Comparison of ENCODE assay signal across 8 cellular contexts in genomic region chrX:15334561-15334960, GRCh38.
DNase-seq lines count a peak whose midpoint lies in the region; ATAC-seq and TF ChIP-seq lines count a peak whose summit lies in the region.

No MANE protein-coding gene starts in this region.

- H3K4me3 ChIP-seq in Loucy (ENCODE audit: low read length, poor library complexity, severe bottlenecking) (peak overlapping the region; percentile 92), mucosa of rectum (ENCODE audit: low read length in 2 of 2) (peak overlapping the region; percentile 72 to 81)

- H3K27ac ChIP-seq in mucosa of rectum (ENCODE audit: low read depth in 2 of 2, low read length in 2 of 2), result peak overlapping the region; percentile 78 to 85

- peak; percentile 1 for DNase-seq in DMS53 treated with DMSO at 0.1 percent for 48 hours (lab: John Stamatoyannopoulos, UW; ENCODE audit: unreplicated experiment)
- no peak for DNase-seq in central memory CD8-positive, alpha-beta T cell (ENCODE audit: low spot score in 2 of 2)
- no peak for DNase-seq in T1000 (lab: John Stamatoyannopoulos, UW)

- ATAC-seq in central memory CD8-positive, alpha-beta T cell (replicated peaks; ENCODE audit: extremely low read depth, poor library complexity, severe bottlenecking), result peak; percentile 12
- ATAC-seq in HG03108 (IDR thresholded peaks at IDR 0.05; ENCODE audit: unreplicated experiment) (no peak), GM19035 (IDR thresholded peaks at IDR 0.05; ENCODE audit: unreplicated experiment) (no peak), GM21423 (IDR thresholded peaks at IDR 0.05; ENCODE audit: unreplicated experiment) (no peak)

- H3K9me3 Mint-ChIP-seq in central memory CD8-positive, alpha-beta T cell, result no peaks in the 10 kb centered on the region

- H4K20me1 ChIP-seq in Loucy (ENCODE audit: insufficient read depth, low read length, poor library complexity, severe bottlenecking), result peaks cover 5% of the 10 kb centered on the region

- H3K27ac Mint-ChIP-seq in central memory CD8-positive, alpha-beta T cell (ENCODE audit: low read depth), result peak overlapping the region; percentile 86

- no peak for TF ChIP-seq CTCF in Loucy (conservative IDR thresholded peaks at IDR 0.05; ENCODE audit: low read length)

- peaks cover 18% of the 10 kb centered on the region for H3K36me3 Mint-ChIP-seq in central memory CD8-positive, alpha-beta T cell (ENCODE audit: insufficient read depth)

- peak overlapping the region; percentile 87 for H3K4me3 Mint-ChIP-seq in central memory CD8-positive, alpha-beta T cell

- H3K79me2 ChIP-seq in Loucy (ENCODE audit: insufficient read depth, low read length), result peaks cover 31% of the 10 kb centered on the region

- H3K4me1 Mint-ChIP-seq in central memory CD8-positive, alpha-beta T cell, result peaks cover 13% of the 10 kb centered on the region

- peak overlapping the region; percentile 75; the same call in 1 of the 2 replicates for H2AFZ ChIP-seq in Loucy (ENCODE audit: low read length)

- H3K36me3 ChIP-seq in Loucy (ENCODE audit: insufficient read depth, low read length) (peaks cover 10% of the 10 kb centered on the region; the same call in 1 of the 2 replicates), mucosa of rectum (ENCODE audit: control insufficient read depth in 2 of 2, insufficient read depth in 2 of 2, low read length in 2 of 2) (peaks cover 2 to 5% of the 10 kb centered on the region in 2 donors)

- H3K4me2 ChIP-seq in Loucy (ENCODE audit: low read depth, low read length, poor library complexity, severe bottlenecking), result peak overlapping the region; percentile 85

- peaks cover 12% of the 10 kb centered on the region for H3K27me3 Mint-ChIP-seq in central memory CD8-positive, alpha-beta T cell

- H3K9ac ChIP-seq in Loucy (ENCODE audit: low read depth, low read length, poor library complexity, severe bottlenecking) (peak overlapping the region; percentile 89), mucosa of rectum (ENCODE audit: low read depth in 1 of 2, low read length in 2 of 2) (peak overlapping the region; percentile 82 to 91)

- H3K4me1 ChIP-seq in Loucy (ENCODE audit: insufficient read depth, low read length, poor library complexity, severe bottlenecking) (peaks cover 9% of the 10 kb centered on the region), mucosa of rectum (ENCODE audit: control insufficient read depth in 2 of 2, insufficient read depth in 2 of 2, low read length in 2 of 2) (peaks cover 0 to 4% of the 10 kb centered on the region in 2 donors)

- H3F3A ChIP-seq in Loucy (ENCODE audit: low read depth), result no peaks in the 10 kb centered on the region

- H3K9me3 ChIP-seq in Loucy (ENCODE audit: insufficient read depth, low read depth, low read length), result no peaks in the 10 kb centered on the region
- H3K9me3 ChIP-seq in mucosa of rectum (ENCODE audit: control insufficient read depth in 2 of 2, low read length in 2 of 2), result no peaks in the 10 kb centered on the region

- H3K27me3 ChIP-seq in Loucy (ENCODE audit: insufficient read depth, low read length, poor library complexity, severe bottlenecking), result no peaks in the 10 kb centered on the region
- H3K27me3 ChIP-seq in mucosa of rectum (ENCODE audit: control insufficient read depth in 2 of 2, insufficient read depth in 2 of 2, low read length in 2 of 2), result peaks cover 14 to 15% of the 10 kb centered on the region in 2 donors

- no peaks in the 10 kb centered on the region for H3K9me2 ChIP-seq in Loucy (replicated peaks; ENCODE audit: low read depth, low read length)
